8 cellular contexts compared by ENCODE assay signal in the genomic region with DNA sequence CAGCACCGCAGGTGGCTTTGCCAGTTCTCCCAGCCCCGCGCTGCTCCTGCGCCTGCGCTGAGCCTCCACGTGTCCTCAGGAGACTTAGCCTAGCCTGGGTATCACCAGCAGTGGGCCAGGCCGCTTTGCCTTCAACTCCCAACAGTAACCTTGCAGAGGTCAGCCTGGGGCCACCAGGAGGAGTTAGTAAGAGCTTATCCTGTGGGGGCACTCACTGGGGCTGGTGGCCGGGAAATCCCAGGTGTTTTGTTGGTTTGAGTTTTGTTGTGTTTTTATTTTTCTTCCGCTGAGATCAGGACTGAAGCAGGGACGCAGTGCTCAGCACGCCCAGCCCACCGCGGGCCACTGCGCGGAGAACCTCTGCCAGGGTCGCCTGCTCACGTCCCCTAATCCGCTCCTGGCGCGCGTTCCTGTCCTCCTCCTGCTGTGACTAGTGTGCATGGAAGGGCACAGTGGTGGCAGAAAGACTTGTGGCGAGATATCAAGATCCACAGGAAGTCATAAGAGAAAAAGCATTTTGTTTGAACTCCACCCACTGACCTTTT.
DNase-seq lines count a peak whose midpoint lies in the region; ATAC-seq and TF ChIP-seq lines count a peak whose summit lies in the region.

No MANE protein-coding gene starts in this region.

- ATAC-seq in HG03025 (IDR thresholded peaks at IDR 0.05; ENCODE audit: low FRiP score, unreplicated experiment), result no peak
- ATAC-seq in HG03135 (IDR thresholded peaks at IDR 0.05; ENCODE audit: unreplicated experiment), result no peak

- peak; percentile 76 for DNase-seq in DMS 273 treated with DMSO at 0.1 percent for 48 hours (lab: John Stamatoyannopoulos, UW)
- DNase-seq in T-helper 22 cell (ENCODE audit: low read depth), result peak; percentile 36
- DNase-seq in astrocyte of the cerebellum (ENCODE audit: low read depth), result no peak
- DNase-seq in left kidney (ENCODE audit: low read depth, low spot score), result peak; percentile 68
- peak; percentile 2 to 21 (median 6) for DNase-seq in stimulated activated CD4-positive, alpha-beta T cell treated with anti-CD3 and anti-CD28 coated beads, TNF-alpha, amount 100 ng/mL, for 1 hour (ENCODE audit: low read depth in 3 of 3, low spot score in 1 of 3)
- DNase-seq in NCI-H1105 (lab: John Stamatoyannopoulos, UW), result no peak

- no peak for TF ChIP-seq CTCF in astrocyte of the cerebellum (IDR thresholded peaks at IDR 0.05; ENCODE audit: low read depth, low read length, missing control alignments)

- in situ Hi-C loops in astrocyte of the cerebellum (cut with HindIII; ENCODE audit: low sequenced_read_pairs), result no loop called here

- H3K4me3 ChIP-seq in astrocyte of the cerebellum (ENCODE audit: low read depth, low read length), result peak overlapping the region; percentile 8

Comparison
In these comparisons a context has a peak if more than half of its experiments do, and no peak if none do; other contexts are left out.
1. DNase-seq: peak in DMS 273 treated with DMSO at 0.1 percent for 48 hours (single experiment), T-helper 22 cell (single experiment), left kidney (single experiment) and stimulated activated CD4-positive, alpha-beta T cell treated with anti-CD3 and anti-CD28 coated beads, TNF-alpha, amount 100 ng/mL, for 1 hour (3 of 3); none in astrocyte of the cerebellum (single experiment) and NCI-H1105 (single experiment).